In the genomic region with DNA sequence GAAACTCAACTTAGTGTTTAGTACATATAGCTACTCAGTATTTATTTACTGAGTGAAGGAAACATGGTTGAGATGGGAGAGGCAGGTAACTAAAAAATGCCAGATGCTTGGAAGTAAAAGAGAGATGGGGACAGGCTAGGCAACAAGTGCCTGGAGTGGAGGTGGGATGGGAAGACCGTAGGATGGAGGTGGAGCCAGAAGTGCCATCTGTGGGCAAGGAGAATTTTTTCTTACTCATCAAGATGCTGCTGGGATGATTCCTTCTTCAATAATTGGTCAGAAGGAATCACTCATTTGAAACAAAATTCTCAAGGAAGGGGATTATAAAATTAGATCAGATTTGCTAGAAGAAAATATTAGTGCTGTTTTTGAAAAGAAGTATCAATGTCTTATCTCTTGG, we compare ENCODE assay signal across 20 cellular contexts.
A peak's percentile ranks its signal among the peaks of the same experiment; 100 is the strongest.
DNase-seq lines count a peak whose midpoint lies in the region; ATAC-seq and TF ChIP-seq lines count a peak whose summit lies in the region.
"Had no signal": no experiment of that assay in that cellular context is flagged by ENCODE, and none has a peak within 500 bp of the region (broad histone marks: within the 10 kb centered on the region; RNA-seq: fewer than 3 reads in every experiment).

No MANE protein-coding gene starts in this region.

- no peaks in the 10 kb centered on the region for H3K4me1 ChIP-seq in GM23338 (ENCODE audit: insufficient read depth)
- no peaks in the 10 kb centered on the region for H3K4me1 ChIP-seq in adipocyte (ENCODE audit: control insufficient read depth, insufficient read depth, low read length)
- H3K4me1 ChIP-seq in uterus: no peaks in the 10 kb centered on the region
- H3K4me1 ChIP-seq in upper lobe of right lung: no peaks in the 10 kb centered on the region

- intact Hi-C loops in uterus (cut with DNase I; ENCODE audit: low total_unique reads): no loop called here
- intact Hi-C loops in upper lobe of right lung (cut with DNase I): no loop called here

- H3K27ac Mint-ChIP-seq in GM23338: 0 out of 2 replicates have a peak overlapping the region, but pooled peaks have one; percentile 4
- H3K27ac Mint-ChIP-seq: CD14-positive monocyte had no signal

- no peak overlapping the region for H2AFZ ChIP-seq in GM23338
- H2AFZ ChIP-seq: PC-9 had no signal

- no peaks in the 10 kb centered on the region for H3K36me3 Mint-ChIP-seq in GM23338 (ENCODE audit: low read depth)
- H3K36me3 Mint-ChIP-seq: CD14-positive monocyte had no signal

- H3F3A ChIP-seq in GM23338 (replicated peaks; ENCODE audit: low read depth): no peaks in the 10 kb centered on the region

- H3K9me3 Mint-ChIP-seq in GM23338: no peaks in the 10 kb centered on the region

- ATAC-seq in GM23338: no peak
- ATAC-seq in GM18519 (IDR thresholded peaks at IDR 0.05; ENCODE audit: low FRiP score, unreplicated experiment): no peak
- ATAC-seq in upper lobe of right lung: no peak
- ATAC-seq: HepG2 had no signal

- no peaks in the 10 kb centered on the region for H3K27me3 Mint-ChIP-seq in GM23338 (ENCODE audit: insufficient read depth, low read depth, poor library complexity)

- no peak for TF ChIP-seq POLR2A in uterus (IDR thresholded peaks at IDR 0.05)

- no peak overlapping the region for H3K9ac ChIP-seq in adipocyte (ENCODE audit: low read length)

- DNase-seq in AG08395 (ENCODE audit: low spot score) (peak; percentile 24), GM23338 (ENCODE audit: low spot score) (no peak), adipocyte (ENCODE audit: low read depth) (peak; percentile 38), foreskin fibroblast (peak; percentile 20 to 55), uterus (no peak), DMS 273 treated with DMSO at 0.1 percent for 48 hours (lab: John Stamatoyannopoulos, UW) (no peak), upper lobe of right lung (no peak)
- DNase-seq: AML-193, DMS153, KG1, MG63, NCI-H1092, NCI-H146, NCI-H2081 treated with DMSO at 0.1 percent for 48 hours, NCI-H510A treated with DMSO at 0.1 percent for 48 hours, PC-9 had no signal

- H3K9me2 ChIP-seq in GM23338 (ENCODE audit: insufficient read depth): no peaks in the 10 kb centered on the region; the same call in 1 of the 2 replicates

- H3K4me3 Mint-ChIP-seq in GM23338: no peak overlapping the region
- H3K4me3 Mint-ChIP-seq: CD14-positive monocyte had no signal

- H3K36me3 ChIP-seq in GM23338 (ENCODE audit: insufficient read depth): no peaks in the 10 kb centered on the region
- no peaks in the 10 kb centered on the region for H3K36me3 ChIP-seq in adipocyte (ENCODE audit: control insufficient read depth, insufficient read depth, low read length, severe bottlenecking)
- H3K36me3 ChIP-seq in uterus: no peaks in the 10 kb centered on the region
- H3K36me3 ChIP-seq in upper lobe of right lung: no peaks in the 10 kb centered on the region
- H3K36me3 ChIP-seq: MG63, SJSA1 had no signal

- H3K27ac ChIP-seq in GM23338 (ENCODE audit: low read depth) (no peak overlapping the region), uterus (no peak overlapping the region), upper lobe of right lung (no peak overlapping the region)
- H3K27ac ChIP-seq: PC-9, SJSA1 had no signal

- peaks cover 9% of the 10 kb centered on the region; the same call in 2 of the 3 replicates for H3K4me1 Mint-ChIP-seq in GM23338
- H3K4me1 Mint-ChIP-seq: CD14-positive monocyte had no signal

- H3K27me3 ChIP-seq in GM23338 (ENCODE audit: insufficient read depth) (no peaks in the 10 kb centered on the region), adipocyte (replicated peaks; ENCODE audit: control insufficient read depth, insufficient read depth, low read length) (no peaks in the 10 kb centered on the region), uterus (no peaks in the 10 kb centered on the region), upper lobe of right lung (no peaks in the 10 kb centered on the region)
- H3K27me3 ChIP-seq: MG63, SJSA1 had no signal

- H3K9me3 ChIP-seq in adipocyte (ENCODE audit: control insufficient read depth, low read length): no peaks in the 10 kb centered on the region
- H3K9me3 ChIP-seq in uterus: no peaks in the 10 kb centered on the region
- H3K9me3 ChIP-seq in upper lobe of right lung: no peaks in the 10 kb centered on the region
- H3K9me3 ChIP-seq: MG63, SJSA1 had no signal

- no peaks in the 10 kb centered on the region for H4K20me1 ChIP-seq in GM23338 (replicated peaks; ENCODE audit: insufficient read depth)

- no peak overlapping the region for H3K4me3 ChIP-seq in GM23338
- H3K4me3 ChIP-seq in adipocyte (ENCODE audit: low read length): no peak overlapping the region
- no peak overlapping the region for H3K4me3 ChIP-seq in foreskin fibroblast (ENCODE audit: low read depth in 1 of 2, low read length in 2 of 2)
- no peak overlapping the region for H3K4me3 ChIP-seq in uterus
- H3K4me3 ChIP-seq in upper lobe of right lung: no peak overlapping the region
- H3K4me3 ChIP-seq: MG63, PC-9, SJSA1 had no signal

- H3K79me2 ChIP-seq in GM23338 (replicated peaks; ENCODE audit: insufficient read depth): no peaks in the 10 kb centered on the region

- no peak for TF ChIP-seq CTCF in GM23338 (conservative IDR thresholded peaks at IDR 0.05; ENCODE audit: low read depth in 2 of 2)
- no peak for TF ChIP-seq CTCF in foreskin fibroblast (IDR thresholded peaks at IDR 0.05; ENCODE audit: low read depth, low read length)
- TF ChIP-seq CTCF in uterus (IDR thresholded peaks at IDR 0.05): no peak
- TF ChIP-seq CTCF in upper lobe of right lung (IDR thresholded peaks at IDR 0.05): no peak

- H3K4me2 ChIP-seq in GM23338: no peak overlapping the region
- H3K4me2 ChIP-seq: PC-9 had no signal

TF ChIP-seq in GM23338, 12 proteins besides CTCF, POLR2A, EP300 and RAD21 (continues in another document):
- TF ChIP-seq ZNF114 (CRISPR knock-in tag; IDR thresholded peaks at IDR 0.05) (no peak), EZH2 (IDR thresholded peaks at IDR 0.05; ENCODE audit: low read depth, unreplicated experiment) (no peak), STAT1 (IDR thresholded peaks at IDR 0.05; ENCODE audit: unreplicated experiment) (no peak), JUNB (IDR thresholded peaks at IDR 0.05; ENCODE audit: unreplicated experiment) (no peak), POLR2AphosphoS5 (IDR thresholded peaks at IDR 0.05; ENCODE audit: low read depth) (no peak)
- TF ChIP-seq, protein P1, sequence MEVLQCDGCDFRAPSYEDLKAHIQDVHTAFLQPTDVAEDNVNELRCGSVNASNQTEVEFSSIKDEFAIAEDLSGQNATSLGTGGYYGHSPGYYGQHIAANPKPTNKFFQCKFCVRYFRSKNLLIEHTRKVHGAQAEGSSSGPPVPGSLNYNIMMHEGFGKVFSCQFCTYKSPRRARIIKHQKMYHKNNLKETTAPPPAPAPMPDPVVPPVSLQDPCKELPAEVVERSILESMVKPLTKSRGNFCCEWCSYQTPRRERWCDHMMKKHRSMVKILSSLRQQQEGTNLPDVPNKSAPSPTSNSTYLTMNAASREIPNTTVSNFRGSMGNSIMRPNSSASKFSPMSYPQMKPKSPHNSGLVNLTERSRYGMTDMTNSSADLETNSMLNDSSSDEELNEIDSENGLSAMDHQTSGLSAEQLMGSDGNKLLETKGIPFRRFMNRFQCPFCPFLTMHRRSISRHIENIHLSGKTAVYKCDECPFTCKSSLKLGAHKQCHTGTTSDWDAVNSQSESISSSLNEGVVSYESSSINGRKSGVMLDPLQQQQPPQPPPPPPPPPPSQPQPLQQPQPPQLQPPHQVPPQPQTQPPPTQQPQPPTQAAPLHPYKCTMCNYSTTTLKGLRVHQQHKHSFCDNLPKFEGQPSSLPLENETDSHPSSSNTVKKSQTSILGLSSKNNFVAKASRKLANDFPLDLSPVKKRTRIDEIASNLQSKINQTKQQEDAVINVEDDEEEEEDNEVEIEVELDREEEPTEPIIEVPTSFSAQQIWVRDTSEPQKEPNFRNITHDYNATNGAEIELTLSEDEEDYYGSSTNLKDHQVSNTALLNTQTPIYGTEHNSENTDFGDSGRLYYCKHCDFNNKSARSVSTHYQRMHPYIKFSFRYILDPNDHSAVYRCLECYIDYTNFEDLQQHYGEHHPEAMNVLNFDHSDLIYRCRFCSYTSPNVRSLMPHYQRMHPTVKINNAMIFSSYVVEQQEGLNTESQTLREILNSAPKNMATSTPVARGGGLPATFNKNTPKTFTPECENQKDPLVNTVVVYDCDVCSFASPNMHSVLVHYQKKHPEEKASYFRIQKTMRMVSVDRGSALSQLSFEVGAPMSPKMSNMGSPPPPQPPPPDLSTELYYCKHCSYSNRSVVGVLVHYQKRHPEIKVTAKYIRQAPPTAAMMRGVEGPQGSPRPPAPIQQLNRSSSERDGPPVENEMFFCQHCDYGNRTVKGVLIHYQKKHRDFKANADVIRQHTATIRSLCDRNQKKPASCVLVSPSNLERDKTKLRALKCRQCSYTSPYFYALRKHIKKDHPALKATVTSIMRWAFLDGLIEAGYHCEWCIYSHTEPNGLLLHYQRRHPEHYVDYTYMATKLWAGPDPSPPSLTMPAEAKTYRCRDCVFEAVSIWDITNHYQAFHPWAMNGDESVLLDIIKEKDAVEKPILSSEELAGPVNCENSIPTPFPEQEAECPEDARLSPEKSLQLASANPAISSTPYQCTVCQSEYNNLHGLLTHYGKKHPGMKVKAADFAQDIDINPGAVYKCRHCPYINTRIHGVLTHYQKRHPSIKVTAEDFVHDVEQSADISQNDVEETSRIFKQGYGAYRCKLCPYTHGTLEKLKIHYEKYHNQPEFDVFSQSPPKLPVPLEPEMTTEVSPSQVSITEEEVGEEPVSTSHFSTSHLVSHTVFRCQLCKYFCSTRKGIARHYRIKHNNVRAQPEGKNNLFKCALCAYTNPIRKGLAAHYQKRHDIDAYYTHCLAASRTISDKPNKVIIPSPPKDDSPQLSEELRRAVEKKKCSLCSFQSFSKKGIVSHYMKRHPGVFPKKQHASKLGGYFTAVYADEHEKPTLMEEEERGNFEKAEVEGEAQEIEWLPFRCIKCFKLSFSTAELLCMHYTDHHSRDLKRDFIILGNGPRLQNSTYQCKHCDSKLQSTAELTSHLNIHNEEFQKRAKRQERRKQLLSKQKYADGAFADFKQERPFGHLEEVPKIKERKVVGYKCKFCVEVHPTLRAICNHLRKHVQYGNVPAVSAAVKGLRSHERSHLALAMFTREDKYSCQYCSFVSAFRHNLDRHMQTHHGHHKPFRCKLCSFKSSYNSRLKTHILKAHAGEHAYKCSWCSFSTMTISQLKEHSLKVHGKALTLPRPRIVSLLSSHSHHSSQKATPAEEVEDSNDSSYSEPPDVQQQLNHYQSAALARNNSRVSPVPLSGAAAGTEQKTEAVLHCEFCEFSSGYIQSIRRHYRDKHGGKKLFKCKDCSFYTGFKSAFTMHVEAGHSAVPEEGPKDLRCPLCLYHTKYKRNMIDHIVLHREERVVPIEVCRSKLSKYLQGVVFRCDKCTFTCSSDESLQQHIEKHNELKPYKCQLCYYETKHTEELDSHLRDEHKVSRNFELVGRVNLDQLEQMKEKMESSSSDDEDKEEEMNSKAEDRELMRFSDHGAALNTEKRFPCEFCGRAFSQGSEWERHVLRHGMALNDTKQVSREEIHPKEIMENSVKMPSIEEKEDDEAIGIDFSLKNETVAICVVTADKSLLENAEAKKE (CRISPR knock-in tag; IDR thresholded peaks at IDR 0.05): no peak

Comparison
In these comparisons a context has a peak if more than half of its experiments do, and no peak if none do; other contexts are left out.
1. DNase-seq: peak in AG08395 (single experiment), adipocyte (single experiment) and foreskin fibroblast (2 of 2); none in GM23338 (single experiment), uterus (0 of 2), DMS 273 treated with DMSO at 0.1 percent for 48 hours (single experiment) and upper lobe of right lung (single experiment).